In genomic region chr1:100631015-100631521, GRCh38 we compare ENCODE assay signal across 14 cellular contexts.
DNase-seq lines count a peak whose midpoint lies in the region; ATAC-seq and TF ChIP-seq lines count a peak whose summit lies in the region.
"Had no signal": no experiment of that assay in that cellular context is flagged by ENCODE, and none has a peak within 500 bp of the region (broad histone marks: within the 10 kb centered on the region; RNA-seq: fewer than 3 reads in every experiment).

No MANE protein-coding gene starts in this region.

- H3K4me3 ChIP-seq in heart left ventricle (no peak overlapping the region), right atrium auricular region (no peak overlapping the region), SJCRH30 (no peak overlapping the region)
- H3K4me3 ChIP-seq: adrenal gland, uterus had no signal

- no peak for TF ChIP-seq POLR2A in heart left ventricle (IDR thresholded peaks at IDR 0.05)

- peak in 1 of 4 donors; percentile 18 for ATAC-seq in heart left ventricle
- ATAC-seq: HepG2 had no signal

- WGBS in heart left ventricle, 4 donors = 75 to 83% (median 80%) methylated on average over 4 of the region's 4 CpGs

- no peaks in the 10 kb centered on the region for H3K9me3 ChIP-seq in heart left ventricle
- no peaks in the 10 kb centered on the region for H3K9me3 ChIP-seq in right atrium auricular region
- 0 out of 2 replicates have a peak, but pooled peaks cover 2% of the 10 kb centered on the region for H3K9me3 ChIP-seq in SJCRH30 (replicated peaks)
- H3K9me3 ChIP-seq: adrenal gland, uterus had no signal

- H3K36me3 ChIP-seq in heart left ventricle = no peaks in the 10 kb centered on the region
- H3K36me3 ChIP-seq in right atrium auricular region = no peaks in the 10 kb centered on the region
- H3K36me3 ChIP-seq in SJCRH30 = no peaks in the 10 kb centered on the region
- H3K36me3 ChIP-seq: adrenal gland, uterus had no signal

- intact Hi-C loops in heart left ventricle (cut with DNase I) = no loop called here

- peak in 3 of 5 donors; percentile 28 to 38 (median 37) for DNase-seq in heart left ventricle
- DNase-seq in right atrium auricular region (ENCODE audit: low spot score) = no peak
- DNase-seq in SJCRH30 = peak; percentile 41 to 55
- DNase-seq in fibroblast of peridontal ligament (ENCODE audit: extremely low read depth) = peak; percentile 71
- no peak for DNase-seq in activated effector memory CD4-positive, alpha-beta T cell treated with anti-CD3 and anti-CD28 coated beads, Interleukin-2, amount 50 U/mL, for 16 hours
- no peak for DNase-seq in germinal center (ENCODE audit: low spot score)
- DNase-seq in NCI-H510A treated with DMSO at 0.1 percent for 48 hours (lab: John Stamatoyannopoulos, UW) = no peak
- no peak for DNase-seq in activated CD4-positive, alpha-beta T cell treated with anti-CD3 and anti-CD28 coated beads for 48 hours
- DNase-seq: adrenal gland; NCI-H526; stimulated activated CD4-positive, alpha-beta T cell treated with anti-CD3 and anti-CD28 coated beads, Interleukin-4, amount 100 ng/mL, for 1 hour; uterus had no signal

- no peaks in the 10 kb centered on the region for H3K27me3 ChIP-seq in heart left ventricle
- H3K27me3 ChIP-seq in right atrium auricular region = no peaks in the 10 kb centered on the region
- no peaks in the 10 kb centered on the region for H3K27me3 ChIP-seq in SJCRH30
- H3K27me3 ChIP-seq: adrenal gland, uterus had no signal

- no peak for TF ChIP-seq CTCF in heart left ventricle (IDR thresholded peaks at IDR 0.05)
- no peak for TF ChIP-seq CTCF in right atrium auricular region (IDR thresholded peaks at IDR 0.05)

- peaks cover 0 to 53% (median 0%) of the 10 kb centered on the region in 12 donors for H3K4me1 ChIP-seq in heart left ventricle
- peaks cover 0 to 4% of the 10 kb centered on the region in 2 donors for H3K4me1 ChIP-seq in right atrium auricular region
- no peaks in the 10 kb centered on the region; the same call in 1 of the 2 replicates for H3K4me1 ChIP-seq in SJCRH30
- H3K4me1 ChIP-seq: uterus had no signal

- H3K27ac ChIP-seq in heart left ventricle (no peak overlapping the region), right atrium auricular region (no peak overlapping the region), SJCRH30 (no peak overlapping the region)
- H3K27ac ChIP-seq: adrenal gland, C4-2B, uterus had no signal

Comparison
In these comparisons a context has a peak if more than half of its experiments do, and no peak if none do; other contexts are left out.
1. DNase-seq: peak in heart left ventricle (3 of 5), SJCRH30 (2 of 2) and fibroblast of peridontal ligament (single experiment); none in right atrium auricular region (single experiment), activated effector memory CD4-positive, alpha-beta T cell treated with anti-CD3 and anti-CD28 coated beads, Interleukin-2, amount 50 U/mL, for 16 hours (single experiment), germinal center (single experiment), NCI-H510A treated with DMSO at 0.1 percent for 48 hours (single experiment) and activated CD4-positive, alpha-beta T cell treated with anti-CD3 and anti-CD28 coated beads for 48 hours (single experiment).